ENCODE assay signal across 8 cellular contexts in the genomic region with DNA sequence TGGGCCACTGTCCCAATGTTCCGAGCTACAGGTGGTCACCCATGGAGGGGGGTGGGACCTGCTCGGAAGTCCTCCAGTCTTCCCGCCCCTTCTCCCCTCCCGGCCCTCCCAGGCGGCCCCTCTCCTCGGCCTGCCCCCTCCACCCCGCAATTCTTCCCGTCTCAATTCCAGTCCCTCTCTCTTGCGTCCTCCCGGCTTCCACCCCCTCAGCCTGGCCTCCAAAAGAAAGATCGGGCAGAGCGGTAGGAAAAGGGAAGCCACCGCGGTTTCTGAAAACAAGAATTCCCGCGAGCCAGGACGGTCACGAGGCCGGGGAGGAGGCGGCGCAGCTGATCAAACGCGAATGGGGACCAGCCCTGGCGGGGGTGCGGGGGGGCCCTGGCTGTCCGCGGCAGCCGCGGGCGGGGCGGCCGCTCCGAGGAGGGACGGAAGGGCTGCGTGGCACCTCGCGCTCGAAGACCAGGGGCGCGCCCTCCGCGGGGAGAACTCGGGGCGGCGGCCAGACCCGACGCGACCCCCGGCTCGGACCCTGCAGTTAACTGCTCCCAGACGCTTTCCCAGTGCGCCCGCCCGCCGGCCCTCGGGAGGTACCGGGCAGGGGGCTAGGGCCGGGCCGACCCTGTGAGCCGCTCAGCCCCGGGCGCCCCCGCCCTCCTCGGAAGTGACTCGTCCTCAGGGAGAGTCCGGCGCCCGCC. TPM values are rescaled to one million over a fixed set of nuclear protein-coding genes. Genes with fewer than 3 reads are reported as not detected.
A peak's percentile ranks its signal among the peaks of the same experiment; 100 is the strongest.
DNase-seq lines count a peak whose midpoint lies in the region; ATAC-seq and TF ChIP-seq lines count a peak whose summit lies in the region.

No MANE protein-coding gene starts in this region.

- TF ChIP-seq CTCF in ovary (IDR thresholded peaks at IDR 0.05): no peak

- H3K9me3 ChIP-seq in ovary: no peaks in the 10 kb centered on the region

- H3K36me3 ChIP-seq in ovary: no peaks in the 10 kb centered on the region

- peaks cover 3% of the 10 kb centered on the region for H3K4me1 ChIP-seq in ovary (ENCODE audit: insufficient read depth)

- no peak for TF ChIP-seq EP300 in Ishikawa (IDR thresholded peaks at IDR 0.05; ENCODE audit: borderline replicate concordance)
- no peak for TF ChIP-seq EP300 in ovary (IDR thresholded peaks at IDR 0.05)

- no peak; the same call in 1 of the 2 replicates for TF ChIP-seq RAD21 in Ishikawa (IDR thresholded peaks at IDR 0.05; ENCODE audit: low read depth)

- WGBS in ovary, 3 donors: 0 to 1% (median 1%) methylated on average over 49 to 68 of the region's 68 CpGs

- peak overlapping the region; percentile 86 for H3K27ac ChIP-seq in angular gyrus (ENCODE audit: low read depth, low read length)
- H3K27ac ChIP-seq in ovary: peak overlapping the region; percentile 88 to 89

- DNase-seq in NCI-H1092 treated with DMSO at 0.1 percent for 48 hours (lab: John Stamatoyannopoulos, UW) (peak; percentile 3), NCI-H1092 (lab: John Stamatoyannopoulos, UW) (no peak), left ventricle myocardium superior (peak; percentile 90), ovary (peak; percentile 86 to 91 (median 88)), activated gamma-delta T cell (lab: John Stamatoyannopoulos, UW) (no peak)

- peak overlapping the region; percentile 87 for H3K4me3 ChIP-seq in ovary

- ATAC-seq in left ventricle myocardium superior: peak; percentile 68
- no peak for ATAC-seq in GM19023 (IDR thresholded peaks at IDR 0.05; ENCODE audit: unreplicated experiment)

- H3K27me3 ChIP-seq in ovary: no peaks in the 10 kb centered on the region

- intact Hi-C loops in left ventricle myocardium superior (cut with micrococcal nuclease): loop anchor here (10.0 kb wide), 1 partner anchor 74 kb away; no protein-coding TSS in a partner anchor
- intact Hi-C loops in ovary (cut with DNase I): loop anchor here in 2 of 4 donors (5.0 kb wide), 1 partner anchor 77 kb away; no protein-coding TSS in a partner anchor

- TF ChIP-seq POLR2A in ovary (IDR thresholded peaks at IDR 0.05): peak; percentile 67

TF ChIP-seq in Ishikawa, 13 proteins besides CTCF, POLR2A, EP300 and RAD21:
- TF ChIP-seq ZBTB7A (IDR thresholded peaks at IDR 0.05; ENCODE audit: low read depth): peak; percentile 68; the same call in 1 of the 2 replicates
- no peak for TF ChIP-seq CREB1 (IDR thresholded peaks at IDR 0.05; ENCODE audit: low read depth)
- TF ChIP-seq, protein P1, sequence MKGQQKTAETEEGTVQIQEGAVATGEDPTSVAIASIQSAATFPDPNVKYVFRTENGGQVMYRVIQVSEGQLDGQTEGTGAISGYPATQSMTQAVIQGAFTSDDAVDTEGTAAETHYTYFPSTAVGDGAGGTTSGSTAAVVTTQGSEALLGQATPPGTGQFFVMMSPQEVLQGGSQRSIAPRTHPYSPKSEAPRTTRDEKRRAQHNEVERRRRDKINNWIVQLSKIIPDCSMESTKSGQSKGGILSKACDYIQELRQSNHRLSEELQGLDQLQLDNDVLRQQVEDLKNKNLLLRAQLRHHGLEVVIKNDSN (IDR thresholded peaks at IDR 0.05): peak; percentile 85
- TF ChIP-seq, protein P2, sequence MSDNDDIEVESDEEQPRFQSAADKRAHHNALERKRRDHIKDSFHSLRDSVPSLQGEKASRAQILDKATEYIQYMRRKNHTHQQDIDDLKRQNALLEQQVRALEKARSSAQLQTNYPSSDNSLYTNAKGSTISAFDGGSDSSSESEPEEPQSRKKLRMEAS (IDR thresholded peaks at IDR 0.05): peak; percentile 87
- peak; percentile 24; the same call in 1 of the 2 replicates for TF ChIP-seq TAF1 (IDR thresholded peaks at IDR 0.05; ENCODE audit: low read depth)

RNA-seq across cellular contexts. Expression of a gene that starts 1.0 kb away (rescaled TPM):
- total RNA-seq in left ventricle myocardium superior (25.0 TPM), ovary (10 to 100 TPM; 16.1 to 49.4 (median 23.4) TPM)
- polyA plus RNA-seq in ovary: 10 to 100 TPM; 23.1 to 35.1 TPM

Comparison
In these comparisons a context has a peak if more than half of its experiments do, and no peak if none do; other contexts are left out.
1. DNase-seq: peak in NCI-H1092 treated with DMSO at 0.1 percent for 48 hours (single experiment), left ventricle myocardium superior (single experiment) and ovary (5 of 5); none in NCI-H1092 (single experiment) and activated gamma-delta T cell (single experiment).